Comparison of ENCODE assay signal across 1 cellular context in the genomic region with DNA sequence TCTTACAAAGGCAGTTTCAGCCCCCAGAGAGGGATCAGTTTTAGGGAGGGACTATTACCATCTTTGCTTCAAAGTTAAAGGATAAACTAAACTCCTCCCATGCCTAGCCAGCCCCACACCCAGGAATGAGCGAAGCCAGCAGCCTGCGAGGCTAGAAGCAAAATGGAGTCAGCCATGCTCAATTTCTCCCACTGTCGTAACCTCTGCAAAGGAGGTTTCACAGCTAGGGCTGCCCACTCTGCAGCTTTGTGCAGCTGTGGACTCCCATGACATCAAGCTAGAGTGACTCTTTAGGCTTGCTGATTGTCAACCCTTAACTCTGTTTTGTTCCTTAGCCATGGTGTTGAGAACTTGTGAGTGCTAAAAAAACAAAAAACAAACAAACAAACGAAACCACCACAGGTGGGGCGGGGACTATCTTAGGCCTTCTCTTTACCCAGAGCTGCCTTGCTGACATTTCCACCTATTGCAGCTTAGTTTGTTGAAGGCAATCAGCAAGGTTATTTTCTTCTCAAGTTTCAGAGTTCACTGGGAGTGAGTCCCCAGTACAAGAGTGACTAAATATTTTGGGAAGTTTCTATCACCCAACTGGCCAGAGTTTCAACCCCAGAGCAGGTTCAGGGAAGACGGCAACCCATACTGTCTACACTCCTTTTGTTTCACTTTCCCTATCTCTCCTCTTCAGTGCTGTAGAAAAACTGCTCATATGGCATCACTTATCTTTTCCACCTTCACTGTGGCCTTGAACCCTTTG.
TF ChIP-seq lines count a peak whose summit lies in the region.

No MANE protein-coding gene starts in this region.

TF ChIP-seq in H1, 55 proteins besides CTCF, POLR2A, EP300 and RAD21:
- no peak for TF ChIP-seq ZNF274 (IDR thresholded peaks at IDR 0.05; ENCODE audit: borderline replicate concordance, extremely low read depth, low read length)
- no peak for TF ChIP-seq E2F6 (IDR thresholded peaks at IDR 0.05)
- no peak for TF ChIP-seq CBX8 (IDR thresholded peaks at IDR 0.05; ENCODE audit: borderline replicate concordance, low read depth, low read length)
- no peak for TF ChIP-seq SP1 (IDR thresholded peaks at IDR 0.05; ENCODE audit: low read depth, low read length)
- no peak for TF ChIP-seq SIN3A (conservative IDR thresholded peaks at IDR 0.05 in 1 of 2, IDR thresholded peaks at IDR 0.05 in 1 of 2; ENCODE audit: low read depth in 1 of 2, low read length in 2 of 2)
- no peak for TF ChIP-seq SUZ12 (IDR thresholded peaks at IDR 0.05; ENCODE audit: low read length)
- TF ChIP-seq BRCA1 (IDR thresholded peaks at IDR 0.05; ENCODE audit: low read depth, low read length): no peak
- no peak for TF ChIP-seq CREB1 (IDR thresholded peaks at IDR 0.05)
- no peak for TF ChIP-seq CHD1 (IDR thresholded peaks at IDR 0.05; ENCODE audit: low read depth, low read length)
- TF ChIP-seq CTBP2 (IDR thresholded peaks at IDR 0.05; ENCODE audit: borderline replicate concordance, insufficient read depth, insufficient read length, low read length): no peak
- TF ChIP-seq NANOG (IDR thresholded peaks at IDR 0.05; ENCODE audit: insufficient read depth, low read depth, low read length, poor library complexity, severe bottlenecking): no peak
- no peak for TF ChIP-seq EZH2 (IDR thresholded peaks at IDR 0.05; ENCODE audit: low read depth, low read length, severe bottlenecking)
- no peak for TF ChIP-seq POU5F1 (IDR thresholded peaks at IDR 0.05; ENCODE audit: low read depth, low read length)
- no peak for TF ChIP-seq USF2 (IDR thresholded peaks at IDR 0.05; ENCODE audit: low read length)
- TF ChIP-seq TAF1 (IDR thresholded peaks at IDR 0.05; ENCODE audit: low read depth, low read length): no peak
- TF ChIP-seq ASH2L (IDR thresholded peaks at IDR 0.05; ENCODE audit: low read length): no peak
- no peak for TF ChIP-seq FOSL1 (IDR thresholded peaks at IDR 0.05; ENCODE audit: insufficient read depth, low read depth, low read length)
- no peak for TF ChIP-seq RFX5 (IDR thresholded peaks at IDR 0.05; ENCODE audit: borderline replicate concordance, low read depth, low read length)
- TF ChIP-seq JUND (IDR thresholded peaks at IDR 0.05; ENCODE audit: low read length): no peak
- TF ChIP-seq PHF8 (conservative IDR thresholded peaks at IDR 0.05; ENCODE audit: low read depth, low read length): no peak
